In genomic region chr4:159116693-159117092, GRCh38 we compare ENCODE assay signal across 8 cellular contexts. TPM values are rescaled to one million over a fixed set of nuclear protein-coding genes. Genes with fewer than 3 reads are reported as not detected.
DNase-seq lines count a peak whose midpoint lies in the region; ATAC-seq and TF ChIP-seq lines count a peak whose summit lies in the region.
"Not testable (repeated sequence)": the region's sequence is repeated elsewhere in the genome, so short reads cannot be mapped to it uniquely, and the experiment has no call there.

No MANE protein-coding gene starts in this region.

- H3K27me3 ChIP-seq in CD4-positive, alpha-beta T cell (ENCODE audit: control insufficient read depth, insufficient read depth, low read length): not testable (repeated sequence)

- intact Hi-C loops in CD4-positive, alpha-beta T cell (cut with DNase I, micrococcal nuclease): not testable (repeated sequence)

- peaks cover 24% of the 10 kb centered on the region for H3K4me1 Mint-ChIP-seq in CD4-positive, alpha-beta T cell (ENCODE audit: low read depth)
- H3K4me1 Mint-ChIP-seq in T-helper 17 cell: peaks cover 28% of the 10 kb centered on the region
- not testable (repeated sequence) for H3K4me1 Mint-ChIP-seq in glutamatergic neuron (ENCODE audit: low read depth, unreplicated experiment)
- H3K4me1 Mint-ChIP-seq in stimulated activated naive CD8-positive, alpha-beta T cell treated with anti-CD3 and anti-CD28 coated beads, Interleukin-15, Interleukin-2, amounts not matched to agents 100 ng/mL and 50 ng/mL, for 24 hours (ENCODE audit: low read depth): peaks cover 27% of the 10 kb centered on the region

- not testable (repeated sequence) for ATAC-seq in CD4-positive, alpha-beta T cell (ENCODE audit: poor library complexity); T-helper 17 cell

- not testable (repeated sequence) for H3K27ac ChIP-seq in CD4-positive, alpha-beta T cell (ENCODE audit: low read depth, low read length)

- TF ChIP-seq CTCF in CD4-positive, alpha-beta T cell (IDR thresholded peaks at IDR 0.05); glutamatergic neuron (IDR thresholded peaks at IDR 0.05; ENCODE audit: partially characterized antibody, unreplicated experiment): not testable (repeated sequence)

- H3K27ac Mint-ChIP-seq in CD4-positive, alpha-beta T cell: peak overlapping the region; percentile 37
- H3K27ac Mint-ChIP-seq in T-helper 17 cell (peak overlapping the region; percentile 82), glutamatergic neuron (ENCODE audit: unreplicated experiment) (peak overlapping the region; percentile 90)
- H3K27ac Mint-ChIP-seq in stimulated activated naive CD8-positive, alpha-beta T cell treated with anti-CD3 and anti-CD28 coated beads, Interleukin-15, Interleukin-2, amounts not matched to agents 100 ng/mL and 50 ng/mL, for 24 hours: peak overlapping the region; percentile 69

- not testable (repeated sequence) for H3K36me3 Mint-ChIP-seq in CD4-positive, alpha-beta T cell (ENCODE audit: low read depth); T-helper 17 cell (ENCODE audit: low read depth); glutamatergic neuron (ENCODE audit: unreplicated experiment); stimulated activated naive CD8-positive, alpha-beta T cell treated with anti-CD3 and anti-CD28 coated beads, Interleukin-15, Interleukin-2, amounts not matched to agents 100 ng/mL and 50 ng/mL, for 24 hours (ENCODE audit: low read depth)

- POLR2A ChIA-PET in CD4-positive, alpha-beta T cell (lab: Charles Lee): not testable (repeated sequence)

- H3K27me3 Mint-ChIP-seq in CD4-positive, alpha-beta T cell; T-helper 17 cell; glutamatergic neuron (ENCODE audit: unreplicated experiment); stimulated activated naive CD8-positive, alpha-beta T cell treated with anti-CD3 and anti-CD28 coated beads, Interleukin-15, Interleukin-2, amounts not matched to agents 100 ng/mL and 50 ng/mL, for 24 hours: not testable (repeated sequence)

- CTCF ChIA-PET in CD4-positive, alpha-beta T cell (lab: Charles Lee): not testable (repeated sequence)

- not testable (repeated sequence) for H3K9me3 Mint-ChIP-seq in CD4-positive, alpha-beta T cell; glutamatergic neuron (ENCODE audit: unreplicated experiment); stimulated activated naive CD8-positive, alpha-beta T cell treated with anti-CD3 and anti-CD28 coated beads, Interleukin-15, Interleukin-2, amounts not matched to agents 100 ng/mL and 50 ng/mL, for 24 hours

- not testable (repeated sequence) for H3K4me3 Mint-ChIP-seq in CD4-positive, alpha-beta T cell; stimulated activated naive CD8-positive, alpha-beta T cell treated with anti-CD3 and anti-CD28 coated beads, Interleukin-15, Interleukin-2, amounts not matched to agents 100 ng/mL and 50 ng/mL, for 24 hours
- H3K4me3 Mint-ChIP-seq in T-helper 17 cell (peak overlapping the region; percentile 41), glutamatergic neuron (ENCODE audit: unreplicated experiment) (peak overlapping the region; percentile 46)

- not testable (repeated sequence) for DNase-seq in CD4-positive, alpha-beta T cell; T-helper 17 cell; glutamatergic neuron
- DNase-seq in DMS153 (lab: John Stamatoyannopoulos, UW): peak; percentile 61
- peak; percentile 45 for DNase-seq in NCI-H1417 treated with DMSO at 0.1 percent for 48 hours (lab: John Stamatoyannopoulos, UW)
- peak; percentile 37 for DNase-seq in NCI-H2107 treated with DMSO at 0.1 percent for 48 hours (lab: John Stamatoyannopoulos, UW; ENCODE audit: unreplicated experiment)
- DNase-seq in NCI-H510A (lab: John Stamatoyannopoulos, UW): peak; percentile 26

- H3K9me3 ChIP-seq in CD4-positive, alpha-beta T cell (ENCODE audit: control insufficient read depth, low read length); T-helper 17 cell (ENCODE audit: control insufficient read depth, low read length, poor library complexity, severe bottlenecking): not testable (repeated sequence)

RNA-seq across cellular contexts. Expression of gene RAPGEF2, which starts 13.8 kb away (rescaled TPM):
- total RNA-seq in CD4-positive, alpha-beta T cell: 10 to 100 TPM; 25.6 to 26.4 TPM
- total RNA-seq in T-helper 17 cell: 10 to 100 TPM; 35.0 to 38.3 TPM
- 58.4 TPM for total RNA-seq in glutamatergic neuron (ENCODE audit: unreplicated experiment)

Comparison
In these comparisons a context has a peak if more than half of its experiments do, and no peak if none do; other contexts are left out.
1. H3K27ac Mint-ChIP-seq: peak in every context shown above with its lines; median percentile 90 in glutamatergic neuron; 82 in T-helper 17 cell; 69 in stimulated activated naive CD8-positive, alpha-beta T cell treated with anti-CD3 and anti-CD28 coated beads, Interleukin-15, Interleukin-2, amounts not matched to agents 100 ng/mL and 50 ng/mL, for 24 hours; 37 in CD4-positive, alpha-beta T cell.